25 cellular contexts compared by ENCODE assay signal in the genomic region with DNA sequence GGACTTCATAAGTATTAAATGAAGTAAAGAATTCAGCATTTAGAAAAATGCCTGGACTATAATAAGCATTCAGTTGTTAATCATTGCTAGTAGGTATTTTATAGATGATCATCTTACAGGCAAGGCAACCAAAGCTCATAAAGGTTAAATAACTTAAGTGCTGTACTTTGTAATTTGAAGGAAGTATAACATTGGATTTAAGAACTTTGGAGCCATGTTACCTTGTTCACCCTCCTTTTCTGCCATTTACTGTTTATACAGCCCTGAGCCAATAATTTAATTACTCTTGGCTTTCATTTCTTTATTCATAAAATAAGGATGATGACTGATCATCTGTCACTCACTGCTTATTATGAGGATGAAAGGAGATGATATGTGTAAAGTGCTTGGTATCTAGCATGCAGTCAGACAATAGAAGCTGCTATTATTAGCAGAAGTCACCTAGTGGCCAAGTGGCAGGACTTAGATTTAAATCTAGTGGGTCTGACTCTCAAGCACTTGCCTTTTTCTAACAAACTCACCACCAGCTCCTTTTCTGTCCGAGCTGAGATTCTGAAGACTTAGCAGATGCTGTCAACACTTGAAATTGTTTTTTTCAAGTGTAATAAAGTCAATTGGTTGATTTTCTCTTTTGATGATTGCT. TPM values are rescaled to one million over a fixed set of nuclear protein-coding genes. Genes with fewer than 3 reads are reported as not detected.
DNase-seq lines count a peak whose midpoint lies in the region; TF ChIP-seq lines count a peak whose summit lies in the region.
"Had no signal": no experiment of that assay in that cellular context is flagged by ENCODE, and none has a peak within 500 bp of the region (broad histone marks: within the 10 kb centered on the region; RNA-seq: fewer than 3 reads in every experiment).

No MANE protein-coding gene starts in this region.

- H3K27me3 Mint-ChIP-seq in type B pancreatic cell: peaks cover 13% of the 10 kb centered on the region

- peaks cover 4% of the 10 kb centered on the region for H3K4me1 Mint-ChIP-seq in type B pancreatic cell (ENCODE audit: unreplicated experiment)
- H3K4me1 Mint-ChIP-seq: activated B cell treated with CpG ODN at 0.5 μM for 24 hours; central memory CD8-positive, alpha-beta T cell; stimulated activated effector memory CD8-positive, alpha-beta T cell treated with anti-CD3 and anti-CD28 coated beads, Interleukin-12 subunit alpha, Interleukin-12 subunit beta, amount 100 ng/mL, for 72 hours had no signal

- no peaks in the 10 kb centered on the region for H3K4me1 ChIP-seq in OCI-LY1 (ENCODE audit: insufficient read depth, low read length, severe bottlenecking)
- H3K4me1 ChIP-seq: esophagus muscularis mucosa, parathyroid adenoma, sigmoid colon had no signal

- no peaks in the 10 kb centered on the region for H3K9me2 ChIP-seq in OCI-LY1 (ENCODE audit: low read depth, low read length)
- H3K9me2 ChIP-seq: SK-N-SH had no signal

- no peak overlapping the region for H3K4me3 ChIP-seq in OCI-LY1 (ENCODE audit: low read depth, low read length, poor library complexity, severe bottlenecking)
- H3K4me3 ChIP-seq in epithelial cell of esophagus (ENCODE audit: low read length): no peak overlapping the region
- H3K4me3 ChIP-seq: esophagus muscularis mucosa, sigmoid colon, thoracic aorta had no signal

- H2AFZ ChIP-seq in OCI-LY1 (ENCODE audit: low read length): no peak overlapping the region
- H2AFZ ChIP-seq: parathyroid adenoma had no signal

- TF ChIP-seq CTCF in OCI-LY1 (IDR thresholded peaks at IDR 0.05; ENCODE audit: low read length) (peak; percentile 9; the same call in 1 of the 2 replicates), epithelial cell of esophagus (IDR thresholded peaks at IDR 0.05; ENCODE audit: insufficient read depth, low read depth, low read length, missing control alignments) (peak; percentile 29), type B pancreatic cell (conservative IDR thresholded peaks at IDR 0.05) (peak; percentile 55)

- no peak overlapping the region for H3K4me3 Mint-ChIP-seq in type B pancreatic cell
- H3K4me3 Mint-ChIP-seq: activated B cell treated with CpG ODN at 0.5 μM for 24 hours; activated CD8-positive, alpha-beta T cell treated with anti-CD3 and anti-CD28 coated beads for 36 hours; activated naive CD4-positive, alpha-beta T cell treated with anti-CD3 and anti-CD28 coated beads for 36 hours; central memory CD8-positive, alpha-beta T cell; naive thymus-derived CD4-positive, alpha-beta T cell; stimulated activated effector memory CD8-positive, alpha-beta T cell treated with anti-CD3 and anti-CD28 coated beads, Interleukin-12 subunit alpha, Interleukin-12 subunit beta, amount 100 ng/mL, for 72 hours; T-helper 2 cell treated with Interferon-gamma antibody and Interleukin-4, amounts not matched to agents 5 μg/mL and 100 μg/mL, for 36 hours had no signal

- H3K36me3 Mint-ChIP-seq in type B pancreatic cell: no peaks in the 10 kb centered on the region
- H3K36me3 Mint-ChIP-seq: naive thymus-derived CD4-positive, alpha-beta T cell; stimulated activated effector memory CD8-positive, alpha-beta T cell treated with anti-CD3 and anti-CD28 coated beads, Interleukin-12 subunit alpha, Interleukin-12 subunit beta, amount 100 ng/mL, for 72 hours had no signal

- no peak overlapping the region for H3K9ac ChIP-seq in OCI-LY1 (ENCODE audit: low read length)
- H3K9ac ChIP-seq: parathyroid adenoma, SK-N-SH had no signal

- H3F3A ChIP-seq in OCI-LY1 (ENCODE audit: insufficient read depth, low read length): no peaks in the 10 kb centered on the region

- H3K4me2 ChIP-seq in OCI-LY1 (ENCODE audit: low read length): no peak overlapping the region
- H3K4me2 ChIP-seq: SK-N-SH had no signal

- H3K36me3 ChIP-seq in OCI-LY1 (ENCODE audit: insufficient read depth, low read length): no peaks in the 10 kb centered on the region
- H3K36me3 ChIP-seq: esophagus muscularis mucosa, sigmoid colon, thoracic aorta had no signal

- no peaks in the 10 kb centered on the region for H3K79me2 ChIP-seq in OCI-LY1 (ENCODE audit: insufficient read depth, low read length)
- H3K79me2 ChIP-seq: parathyroid adenoma had no signal

- H3K27ac ChIP-seq in OCI-LY1 (ENCODE audit: low read depth, low read length, poor library complexity, severe bottlenecking): no peak overlapping the region
- H3K27ac ChIP-seq: esophagus muscularis mucosa, parathyroid adenoma, sigmoid colon, thoracic aorta had no signal

- H3K9me3 ChIP-seq in OCI-LY1 (ENCODE audit: low read length): no peaks in the 10 kb centered on the region
- H3K9me3 ChIP-seq: esophagus muscularis mucosa, sigmoid colon, SK-N-SH, thoracic aorta had no signal

- DNase-seq in NOMO-1 treated with DMSO at 0.1 percent for 48 hours (lab: John Stamatoyannopoulos, UW; ENCODE audit: unreplicated experiment): peak; percentile 22
- no peak for DNase-seq in NOMO-1 treated with dmso at 0.1 percent for 144 hours (lab: John Stamatoyannopoulos, UW; ENCODE audit: unreplicated experiment)
- DNase-seq in epithelial cell of esophagus (ENCODE audit: low read depth): no peak
- no peak for DNase-seq in type B pancreatic cell (ENCODE audit: extremely low spot score, unreplicated experiment)
- no peak for DNase-seq in AG20443 (ENCODE audit: low spot score)
- DNase-seq in NCI-H526 treated with DMSO at 0.1 percent for 48 hours (lab: John Stamatoyannopoulos, UW): no peak
- no peak for DNase-seq in KBM-7
- DNase-seq: ACHN; activated B cell treated with CpG ODN at 0.5 μM for 24 hours; activated CD8-positive, alpha-beta T cell treated with anti-CD3 and anti-CD28 coated beads for 36 hours; activated naive CD4-positive, alpha-beta T cell treated with anti-CD3 and anti-CD28 coated beads for 36 hours; DMS153; mesendoderm; naive thymus-derived CD4-positive, alpha-beta T cell; NCI-H1436 treated with DMSO at 0.1 percent for 48 hours; NCI-H774; sigmoid colon; SK-N-SH had no signal

- no peaks in the 10 kb centered on the region for H3K9me3 Mint-ChIP-seq in type B pancreatic cell
- H3K9me3 Mint-ChIP-seq: activated CD8-positive, alpha-beta T cell treated with anti-CD3 and anti-CD28 coated beads for 36 hours; activated naive CD4-positive, alpha-beta T cell treated with anti-CD3 and anti-CD28 coated beads for 36 hours; central memory CD8-positive, alpha-beta T cell; naive thymus-derived CD4-positive, alpha-beta T cell; stimulated activated effector memory CD8-positive, alpha-beta T cell treated with anti-CD3 and anti-CD28 coated beads, Interleukin-12 subunit alpha, Interleukin-12 subunit beta, amount 100 ng/mL, for 72 hours; T-helper 2 cell treated with Interferon-gamma antibody and Interleukin-4, amounts not matched to agents 5 μg/mL and 100 μg/mL, for 36 hours had no signal

- H4K20me1 ChIP-seq in OCI-LY1 (ENCODE audit: insufficient read depth, low read length): no peaks in the 10 kb centered on the region

- no peaks in the 10 kb centered on the region; the same call in 1 of the 2 replicates for H3K27me3 ChIP-seq in OCI-LY1 (ENCODE audit: insufficient read depth, low read length)
- H3K27me3 ChIP-seq: sigmoid colon had no signal

- in situ Hi-C loops in KBM-7 (cut with MboI; ENCODE audit: low pct_unique_long_range_greater_than_20kb, low sequenced_read_pairs): no loop called here

- H3K27ac Mint-ChIP-seq in type B pancreatic cell: no peak overlapping the region
- H3K27ac Mint-ChIP-seq: activated B cell treated with CpG ODN at 0.5 μM for 24 hours; activated CD8-positive, alpha-beta T cell treated with anti-CD3 and anti-CD28 coated beads for 36 hours; activated naive CD4-positive, alpha-beta T cell treated with anti-CD3 and anti-CD28 coated beads for 36 hours; naive thymus-derived CD4-positive, alpha-beta T cell; stimulated activated effector memory CD8-positive, alpha-beta T cell treated with anti-CD3 and anti-CD28 coated beads, Interleukin-12 subunit alpha, Interleukin-12 subunit beta, amount 100 ng/mL, for 72 hours; T-helper 2 cell treated with Interferon-gamma antibody and Interleukin-4, amounts not matched to agents 5 μg/mL and 100 μg/mL, for 36 hours had no signal

RNA-seq across cellular contexts. Expression of a gene that starts 18.2 kb away (rescaled TPM):
- 37.5 and 49.4 TPM in 2 replicates for total RNA-seq in type B pancreatic cell (ENCODE audit: low replicate concordance)

RNA-seq across cellular contexts. Expression of a gene that starts 52.3 kb away (rescaled TPM):
- total RNA-seq in type B pancreatic cell (ENCODE audit: low replicate concordance): 41.8 and 45.0 TPM in 2 replicates
